In the genomic region with DNA sequence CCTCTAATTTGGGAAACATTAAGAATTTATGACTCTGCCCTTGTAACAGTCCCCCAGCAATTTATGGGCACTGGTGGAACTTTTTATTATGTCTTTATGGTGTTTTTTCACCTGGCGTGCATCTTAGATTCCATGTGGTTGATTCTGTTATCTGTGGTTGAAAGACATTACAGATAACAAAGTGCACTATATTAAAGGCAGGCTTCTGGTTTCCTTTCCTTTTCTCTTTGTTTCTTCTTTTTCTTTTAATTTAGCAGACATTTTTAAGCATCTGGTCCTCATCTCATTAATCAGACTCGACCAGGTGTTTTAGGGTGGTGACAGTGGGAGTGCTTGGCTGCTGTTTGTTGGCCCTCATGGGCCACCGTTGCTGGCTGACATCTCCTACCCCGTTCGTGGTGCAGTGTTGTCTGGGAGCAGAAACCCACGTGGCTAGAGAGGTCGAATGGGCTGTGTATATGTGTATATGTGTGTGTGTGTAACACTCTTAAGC, we compare ENCODE assay signal across 11 cellular contexts.
DNase-seq lines count a peak whose midpoint lies in the region; ATAC-seq and TF ChIP-seq lines count a peak whose summit lies in the region.
"Had no signal": no experiment of that assay in that cellular context is flagged by ENCODE, and none has a peak within 500 bp of the region (broad histone marks: within the 10 kb centered on the region; RNA-seq: fewer than 3 reads in every experiment).

No MANE protein-coding gene starts in this region.

- no peaks in the 10 kb centered on the region for H3K9me2 ChIP-seq in hepatocyte (replicated peaks; ENCODE audit: insufficient read depth)

- H3K9me3 ChIP-seq in cardiac muscle cell (ENCODE audit: low read depth) (no peaks in the 10 kb centered on the region), T-helper 17 cell (ENCODE audit: control insufficient read depth, low read length, poor library complexity, severe bottlenecking) (no peaks in the 10 kb centered on the region), hepatocyte (ENCODE audit: low read depth) (no peaks in the 10 kb centered on the region), uterus (no peaks in the 10 kb centered on the region)
- H3K9me3 ChIP-seq in effector memory CD4-positive, alpha-beta T cell (ENCODE audit: control insufficient read depth, low read length): no peaks in the 10 kb centered on the region

- H3K4me1 Mint-ChIP-seq in T-helper 17 cell: peaks cover 4% of the 10 kb centered on the region
- H3K4me1 Mint-ChIP-seq: activated naive CD4-positive, alpha-beta T cell treated with anti-CD3 and anti-CD28 coated beads, Interleukin-2, amount 10 ng/mL, durations not matched to agents 7 days and 5 days had no signal

- H3K36me3 ChIP-seq in cardiac muscle cell (no peaks in the 10 kb centered on the region), hepatocyte (replicated peaks; ENCODE audit: insufficient read depth, low read depth) (no peaks in the 10 kb centered on the region), uterus (no peaks in the 10 kb centered on the region)
- no peaks in the 10 kb centered on the region for H3K36me3 ChIP-seq in effector memory CD4-positive, alpha-beta T cell (ENCODE audit: control insufficient read depth, insufficient read depth, low read length)

- H4K20me1 ChIP-seq in hepatocyte (ENCODE audit: insufficient read depth, poor library complexity, severe bottlenecking): no peaks in the 10 kb centered on the region

- H3K4me1 ChIP-seq in cardiac muscle cell (ENCODE audit: low read depth): peaks cover 29% of the 10 kb centered on the region
- H3K4me1 ChIP-seq in hepatocyte (ENCODE audit: insufficient read depth): peaks cover 33% of the 10 kb centered on the region
- H3K4me1 ChIP-seq in uterus: peaks cover 0 to 8% of the 10 kb centered on the region in 2 donors
- peaks cover 3% of the 10 kb centered on the region for H3K4me1 ChIP-seq in effector memory CD4-positive, alpha-beta T cell (ENCODE audit: control insufficient read depth, insufficient read depth, low read length, poor library complexity, severe bottlenecking)

- no peaks in the 10 kb centered on the region for H3K79me2 ChIP-seq in hepatocyte

- no peak for TF ChIP-seq POLR2A in uterus (IDR thresholded peaks at IDR 0.05)

- peak; percentile 28 to 36 for DNase-seq in cardiac muscle cell (ENCODE audit: low read depth in 1 of 2, low spot score in 1 of 2)
- DNase-seq in Right ventricle myocardium superior: no peak
- no peak for DNase-seq in T-helper 17 cell
- DNase-seq in hepatocyte (ENCODE audit: low spot score): peak; percentile 26
- peak; percentile 69 to 70 for DNase-seq in uterus
- DNase-seq in effector memory CD4-positive, alpha-beta T cell: no peak
- no peak for DNase-seq in NK-92 (lab: John Stamatoyannopoulos, UW; ENCODE audit: unreplicated experiment)
- DNase-seq in RPMI8226: no peak
- DNase-seq: activated CD4-positive, alpha-beta memory T cell treated with anti-CD3 and anti-CD28 coated beads for 36 hours; activated naive CD4-positive, alpha-beta T cell treated with anti-CD3 and anti-CD28 coated beads, Interleukin-2, amount 10 ng/mL, durations not matched to agents 7 days and 5 days; nucleus accumbens had no signal

- H2AFZ ChIP-seq in hepatocyte: no peak overlapping the region

- peak overlapping the region; percentile 39 for H3K4me3 Mint-ChIP-seq in T-helper 17 cell
- H3K4me3 Mint-ChIP-seq: activated CD4-positive, alpha-beta memory T cell treated with anti-CD3 and anti-CD28 coated beads for 36 hours; activated naive CD4-positive, alpha-beta T cell treated with anti-CD3 and anti-CD28 coated beads, Interleukin-2, amount 10 ng/mL, durations not matched to agents 7 days and 5 days had no signal

- 22% methylated on average over 7 of the region's 7 CpGs for WGBS in hepatocyte (ENCODE audit: low lambda C conversion rate, missing lambda C conversion rate)

- H3K36me3 Mint-ChIP-seq in T-helper 17 cell (ENCODE audit: low read depth): no peaks in the 10 kb centered on the region
- H3K36me3 Mint-ChIP-seq: activated CD4-positive, alpha-beta memory T cell treated with anti-CD3 and anti-CD28 coated beads for 36 hours; activated naive CD4-positive, alpha-beta T cell treated with anti-CD3 and anti-CD28 coated beads, Interleukin-2, amount 10 ng/mL, durations not matched to agents 7 days and 5 days had no signal

- H3K27ac ChIP-seq in cardiac muscle cell (peak overlapping the region; percentile 76), hepatocyte (peak overlapping the region; percentile 37), uterus (peak overlapping the region; percentile 57 to 63)
- no peak overlapping the region for H3K27ac ChIP-seq in effector memory CD4-positive, alpha-beta T cell (ENCODE audit: insufficient read depth, low read length, poor library complexity, severe bottlenecking)

- no peak for ATAC-seq in Right ventricle myocardium superior (ENCODE audit: poor library complexity)
- no peak for ATAC-seq in T-helper 17 cell

- H3K27ac Mint-ChIP-seq in T-helper 17 cell: no peak overlapping the region
- H3K27ac Mint-ChIP-seq: activated CD4-positive, alpha-beta memory T cell treated with anti-CD3 and anti-CD28 coated beads for 36 hours; activated naive CD4-positive, alpha-beta T cell treated with anti-CD3 and anti-CD28 coated beads, Interleukin-2, amount 10 ng/mL, durations not matched to agents 7 days and 5 days had no signal

- H3K27me3 Mint-ChIP-seq in T-helper 17 cell: peaks cover 28% of the 10 kb centered on the region

- H3K4me2 ChIP-seq in hepatocyte: peak overlapping the region; percentile 31

- TF ChIP-seq CTCF in cardiac muscle cell (IDR thresholded peaks at IDR 0.05; ENCODE audit: low read depth, low read length) (no peak), hepatocyte (IDR thresholded peaks at IDR 0.05; ENCODE audit: poor library complexity) (no peak), uterus (IDR thresholded peaks at IDR 0.05) (no peak)

- no peaks in the 10 kb centered on the region for H3K27me3 ChIP-seq in cardiac muscle cell
- H3K27me3 ChIP-seq in hepatocyte: no peaks in the 10 kb centered on the region
- H3K27me3 ChIP-seq in uterus: no peaks in the 10 kb centered on the region
- no peaks in the 10 kb centered on the region for H3K27me3 ChIP-seq in effector memory CD4-positive, alpha-beta T cell (replicated peaks; ENCODE audit: control insufficient read depth, insufficient read depth, low read length, poor library complexity, severe bottlenecking)

- intact Hi-C loops in Right ventricle myocardium superior (cut with DNase I) (no loop called here), uterus (cut with DNase I; ENCODE audit: low total_unique reads) (no loop called here)

- H3K4me3 ChIP-seq in cardiac muscle cell: no peak overlapping the region
- no peak overlapping the region for H3K4me3 ChIP-seq in hepatocyte
- no peak overlapping the region for H3K4me3 ChIP-seq in uterus
- no peak overlapping the region for H3K4me3 ChIP-seq in effector memory CD4-positive, alpha-beta T cell (ENCODE audit: insufficient read depth, low read depth, low read length, poor library complexity, severe bottlenecking)

Comparison
In these comparisons a context has a peak if more than half of its experiments do, and no peak if none do; other contexts are left out.
1. DNase-seq: peak in cardiac muscle cell (2 of 2), hepatocyte (single experiment) and uterus (2 of 2); none in Right ventricle myocardium superior (single experiment), T-helper 17 cell (0 of 3), effector memory CD4-positive, alpha-beta T cell (0 of 3), NK-92 (single experiment) and RPMI8226 (single experiment).